ENCODE assay signal across 12 cellular contexts in the genomic region with DNA sequence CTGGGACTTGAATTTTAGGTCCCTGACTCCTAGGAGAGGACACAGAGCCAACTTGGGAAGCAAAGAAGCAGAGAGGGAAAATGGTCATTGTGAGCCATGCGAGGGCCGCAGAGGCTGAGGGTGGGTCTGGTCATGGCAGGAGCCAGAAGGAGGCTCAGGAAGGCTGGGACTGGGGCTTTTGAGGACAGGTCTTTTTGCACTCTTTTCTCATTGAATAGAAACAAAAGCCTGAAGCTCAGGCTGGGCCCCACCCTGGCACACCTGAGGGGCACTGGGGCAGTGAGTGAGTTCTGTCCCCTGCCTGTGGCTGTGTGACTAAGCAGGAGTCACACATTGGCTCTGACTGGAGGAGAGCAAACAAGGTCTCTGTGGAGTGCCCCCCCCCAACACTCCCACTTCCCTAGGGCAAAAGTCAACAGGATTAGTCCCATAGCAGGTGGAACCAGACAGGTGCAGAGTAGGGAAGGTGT. TPM values are rescaled to one million over a fixed set of nuclear protein-coding genes. Genes with fewer than 3 reads are reported as not detected.
DNase-seq lines count a peak whose midpoint lies in the region; ATAC-seq, FAIRE-seq and TF ChIP-seq lines count a peak whose summit lies in the region.
"Had no signal": no experiment of that assay in that cellular context is flagged by ENCODE, and none has a peak within 500 bp of the region (broad histone marks: within the 10 kb centered on the region; RNA-seq: fewer than 3 reads in every experiment).

No MANE protein-coding gene starts in this region.

- ATAC-seq in HG02623 (IDR thresholded peaks at IDR 0.05; ENCODE audit: unreplicated experiment): no peak
- ATAC-seq: gastroesophageal sphincter; stimulated activated naive CD8-positive, alpha-beta T cell treated with anti-CD3 and anti-CD28 coated beads, Interleukin-15, amount 100 ng/mL, for 72 hours had no signal

- H3K9ac ChIP-seq in kidney (ENCODE audit: low read length in 2 of 2): peak overlapping the region in 1 of 2 donors; percentile 51

- H3K27ac ChIP-seq in kidney (ENCODE audit: low read depth in 2 of 2, low read length in 2 of 2): peak overlapping the region in 1 of 2 donors; percentile 28
- H3K27ac ChIP-seq: gastroesophageal sphincter had no signal

- TF ChIP-seq CTCF in kidney (IDR thresholded peaks at IDR 0.05; ENCODE audit: borderline replicate concordance, extremely low read depth, insufficient read depth): no peak

- DNase-seq in activated effector memory CD4-positive, alpha-beta T cell treated with anti-CD3 and anti-CD28 coated beads, Interleukin-2, amount 50 U/mL, for 16 hours: peak; percentile 47
- DNase-seq in activated effector memory CD4-positive, alpha-beta T cell treated with Interleukin-2 at 50 U/mL for 16 hours: no peak
- DNase-seq in NCI-H774 (lab: John Stamatoyannopoulos, UW): peak; percentile 79
- peak; percentile 60 for DNase-seq in kidney
- DNase-seq in activated CD8-positive, alpha-beta memory T cell treated with anti-CD3 and anti-CD28 coated beads for 24 hours: no peak
- DNase-seq in SKM-1 (lab: John Stamatoyannopoulos, UW; ENCODE audit: unreplicated experiment): no peak
- no peak for DNase-seq in GM12892 (ENCODE audit: insufficient read length)
- DNase-seq: dermis blood vessel endothelial cell; MV-4-11; stimulated activated naive CD8-positive, alpha-beta T cell treated with anti-CD3 and anti-CD28 coated beads, Interleukin-15, amount 100 ng/mL, for 72 hours had no signal

- intact Hi-C loops in kidney (cut with DNase I): no loop called here

- TF ChIP-seq POLR2A in GM12892 (IDR thresholded peaks at IDR 0.05; ENCODE audit: low read depth, low read length): no peak

- H3K4me1 ChIP-seq in kidney (ENCODE audit: control insufficient read depth in 1 of 2, insufficient read depth in 1 of 2, low read depth in 1 of 2, low read length in 2 of 2): peaks cover 12 to 14% of the 10 kb centered on the region in 2 donors

- H3K9me3 ChIP-seq in kidney (ENCODE audit: control insufficient read depth in 1 of 2, low read length in 2 of 2): no peaks in the 10 kb centered on the region
- H3K9me3 ChIP-seq: gastroesophageal sphincter had no signal

- FAIRE-seq in kidney (lab: Jason Lieb, UNC) (no peak), GM12892 (lab: Jason Lieb, UNC) (no peak)

- no peaks in the 10 kb centered on the region for H3K36me3 ChIP-seq in kidney (ENCODE audit: control insufficient read depth in 1 of 2, insufficient read depth in 2 of 2, low read length in 2 of 2)
- H3K36me3 ChIP-seq: gastroesophageal sphincter had no signal

- no peak overlapping the region for H3K4me3 ChIP-seq in kidney (ENCODE audit: low read length in 2 of 2)
- H3K4me3 ChIP-seq: gastroesophageal sphincter had no signal

RNA-seq across cellular contexts. Expression of gene KRT7, which starts 2.8 kb away (rescaled TPM):
- total RNA-seq in kidney: 1,490 TPM
- 173 TPM for polyA plus RNA-seq in kidney (ENCODE audit: insufficient read depth, low read depth, low replicate concordance)
- polyA plus RNA-seq in GM12892 (2012; ENCODE audit: missing spikeins): 10.7 TPM

RNA-seq across cellular contexts. Expression of gene KRT86, which starts 38.6 kb away (rescaled TPM):
- 1.3 TPM for total RNA-seq in kidney
- polyA plus RNA-seq in kidney (ENCODE audit: insufficient read depth, low read depth, low replicate concordance): not detected
- 0.51 TPM for polyA plus RNA-seq in GM12892 (2012; ENCODE audit: missing spikeins)
- total RNA-seq: dermis blood vessel endothelial cell had no signal

RNA-seq across cellular contexts. Expression of gene KRT80, which starts 44.0 kb away (rescaled TPM):
- 12.3 TPM for total RNA-seq in kidney
- 1.0 TPM for polyA plus RNA-seq in kidney (ENCODE audit: insufficient read depth, low read depth, low replicate concordance)
- not detected for polyA plus RNA-seq in GM12892 (2012; ENCODE audit: missing spikeins)

RNA-seq across cellular contexts. Expression of gene KRT81, which starts 55.5 kb away (rescaled TPM):
- not detected for total RNA-seq in kidney
- not detected for polyA plus RNA-seq in kidney (ENCODE audit: insufficient read depth, low read depth, low replicate concordance)
- not detected for polyA plus RNA-seq in GM12892 (2012; ENCODE audit: missing spikeins)
- total RNA-seq: dermis blood vessel endothelial cell had no signal

Comparison
In these comparisons a context has a peak if more than half of its experiments do, and no peak if none do; other contexts are left out.
1. DNase-seq: peak in activated effector memory CD4-positive, alpha-beta T cell treated with anti-CD3 and anti-CD28 coated beads, Interleukin-2, amount 50 U/mL, for 16 hours (single experiment), NCI-H774 (single experiment) and kidney (single experiment); none in activated effector memory CD4-positive, alpha-beta T cell treated with Interleukin-2 at 50 U/mL for 16 hours (single experiment), activated CD8-positive, alpha-beta memory T cell treated with anti-CD3 and anti-CD28 coated beads for 24 hours (single experiment), SKM-1 (single experiment) and GM12892 (single experiment).